8 cellular contexts compared by ENCODE assay signal in genomic region chr19:49127674-49128544, GRCh38. TPM values are rescaled to one million over a fixed set of nuclear protein-coding genes. Genes with fewer than 3 reads are reported as not detected.
DNase-seq lines count a peak whose midpoint lies in the region; ATAC-seq and TF ChIP-seq lines count a peak whose summit lies in the region.

No MANE protein-coding gene starts in this region.

- H3K4me3 ChIP-seq in thoracic aorta, result peak overlapping the region; percentile 60

- ATAC-seq in thoracic aorta (ENCODE audit: insufficient number of reproducible peaks, low FRiP score, low read depth), result peak; percentile 92

- no peaks in the 10 kb centered on the region for H3K36me3 ChIP-seq in thoracic aorta

- H3K27ac Mint-ChIP-seq in HFFc6 (peak overlapping the region; percentile 51; the same call in 1 of the 2 replicates), osteocyte (ENCODE audit: unreplicated experiment) (peak overlapping the region; percentile 77)

- H3K36me3 Mint-ChIP-seq in HFFc6 (ENCODE audit: low read depth) (no peaks in the 10 kb centered on the region), osteocyte (ENCODE audit: unreplicated experiment) (no peaks in the 10 kb centered on the region)

- H3K4me3 Mint-ChIP-seq in HFFc6 (peak overlapping the region; percentile 85), osteocyte (ENCODE audit: unreplicated experiment) (peak overlapping the region; percentile 81)

- DNase-seq in GM04504 (ENCODE audit: low read depth) (peak; percentile 94), HFFc6 (peak; percentile 94), NAMALWA (ENCODE audit: low spot score) (peak; percentile 97), SK-N-DZ (ENCODE audit: low spot score) (peak; percentile 91), glomerular visceral epithelial cell (ENCODE audit: extremely low spot score) (peak; percentile 99), osteocyte (ENCODE audit: extremely low spot score, unreplicated experiment) (peak; percentile 99), thoracic aorta (ENCODE audit: low spot score) (peak; percentile 83)
- DNase-seq in activated naive CD4-positive, alpha-beta T cell treated with anti-CD3 and anti-CD28 coated beads, Interleukin-2, amount 50 U/mL, for 16 hours, result peak; percentile 91

- H3K9me3 Mint-ChIP-seq in HFFc6, result no peaks in the 10 kb centered on the region
- no peaks in the 10 kb centered on the region for H3K9me3 Mint-ChIP-seq in osteocyte (ENCODE audit: unreplicated experiment)

- H3K27ac ChIP-seq in thoracic aorta, result peak overlapping the region in 1 of 2 donors; percentile 13

- H3K4me1 Mint-ChIP-seq in HFFc6 (ENCODE audit: low read depth) (peaks cover 10% of the 10 kb centered on the region), osteocyte (ENCODE audit: unreplicated experiment) (peaks cover 16% of the 10 kb centered on the region)

- TF ChIP-seq CTCF in HFFc6 (IDR thresholded peaks at IDR 0.05), result no peak; the same call in 1 of the 2 replicates
- peak; percentile 9 for TF ChIP-seq CTCF in osteocyte (IDR thresholded peaks at IDR 0.05)
- TF ChIP-seq CTCF in thoracic aorta (IDR thresholded peaks at IDR 0.05), result no peak

- H3K27me3 ChIP-seq in thoracic aorta (replicated peaks; ENCODE audit: insufficient read depth), result no peaks in the 10 kb centered on the region

- peaks cover 6 to 13% of the 10 kb centered on the region in 2 donors for H3K4me1 ChIP-seq in thoracic aorta (ENCODE audit: control insufficient read depth in 1 of 2, low read depth in 2 of 2)

- no peaks in the 10 kb centered on the region for H3K9me3 ChIP-seq in thoracic aorta

- peaks cover 10% of the 10 kb centered on the region for H3K27me3 Mint-ChIP-seq in HFFc6 (ENCODE audit: insufficient read depth)
- H3K27me3 Mint-ChIP-seq in osteocyte (ENCODE audit: unreplicated experiment), result no peaks in the 10 kb centered on the region

RNA-seq across cellular contexts. Expression of gene PPFIA3, which starts 8.6 kb away (rescaled TPM):
- total RNA-seq in HFFc6 (2021; fragmentation: NEBNext Ultra II Directional; extraction: Animal tissue kit (Norgen Biotek cat#: 25700)), result 1 to 10 TPM; 1.9 to 2.4 (median 2.3) TPM
- 11.7 and 18.3 TPM in 2 replicates for polyA plus RNA-seq in SK-N-DZ (2014; cell fraction: cytosol; rRNA removed)
- polyA plus RNA-seq in SK-N-DZ (2014; cell fraction: nucleus; rRNA removed), result 33.4 and 41.8 TPM in 2 replicates
- total RNA-seq in osteocyte (6.6 and 9.5 TPM in 2 replicates), thoracic aorta (1 to 10 TPM; 2.7 to 5.0 TPM)

RNA-seq across cellular contexts. Expression of gene C19orf73, which starts 9.0 kb away (rescaled TPM):
- total RNA-seq in HFFc6 (2021; fragmentation: NEBNext Ultra II Directional; extraction: Animal tissue kit (Norgen Biotek cat#: 25700)), result 1 to 10 TPM in 1 of 6 experiments, under 1 TPM in 5; 0.60 to 1.1 (median 0.71) TPM
- polyA plus RNA-seq in SK-N-DZ (2014; cell fraction: cytosol; rRNA removed), result 3.6 TPM in 1 of 2 replicates, not detected in the other
- polyA plus RNA-seq in SK-N-DZ (2014; cell fraction: nucleus; rRNA removed), result 4.2 and 6.2 TPM in 2 replicates
- total RNA-seq in osteocyte (1.8 and 3.4 TPM in 2 replicates), thoracic aorta (not detected)

RNA-seq across cellular contexts. Expression of gene LIN7B, which starts 13.7 kb away (rescaled TPM):
- 10 to 100 TPM in 4 of 6 experiments, 1 to 10 TPM in 2; 9.3 to 12.7 (median 10.2) TPM for total RNA-seq in HFFc6 (2021; fragmentation: NEBNext Ultra II Directional; extraction: Animal tissue kit (Norgen Biotek cat#: 25700))
- 4.9 and 13.9 TPM in 2 replicates for polyA plus RNA-seq in SK-N-DZ (2014; cell fraction: cytosol; rRNA removed)
- 31.3 and 32.6 TPM in 2 replicates for polyA plus RNA-seq in SK-N-DZ (2014; cell fraction: nucleus; rRNA removed)
- total RNA-seq in osteocyte (7.9 and 9.9 TPM in 2 replicates), thoracic aorta (10 to 100 TPM in 1 of 2 donors, not detected in 1; 19.8 TPM)

RNA-seq across cellular contexts. Expression of gene HRC, which starts 27.3 kb away (rescaled TPM):
- not detected for total RNA-seq in HFFc6 (2021; fragmentation: NEBNext Ultra II Directional; extraction: Animal tissue kit (Norgen Biotek cat#: 25700))
- 1.4 and 1.5 TPM in 2 replicates for polyA plus RNA-seq in SK-N-DZ (2014; cell fraction: cytosol; rRNA removed)
- polyA plus RNA-seq in SK-N-DZ (2014; cell fraction: nucleus; rRNA removed), result 0.85 and 1.2 TPM in 2 replicates
- total RNA-seq in osteocyte (not detected in 2 replicates), thoracic aorta (1 to 10 TPM; 2.2 to 6.5 TPM)

RNA-seq across cellular contexts. Expression of gene TRPM4, which starts 29.7 kb away (rescaled TPM):
- total RNA-seq in HFFc6 (2021; fragmentation: NEBNext Ultra II Directional; extraction: Animal tissue kit (Norgen Biotek cat#: 25700)), result 10 to 100 TPM; 25.5 to 32.5 (median 30.5) TPM
- polyA plus RNA-seq in SK-N-DZ (2014; cell fraction: cytosol; rRNA removed), result 0.16 and 0.82 TPM in 2 replicates
- 0.40 and 0.70 TPM in 2 replicates for polyA plus RNA-seq in SK-N-DZ (2014; cell fraction: nucleus; rRNA removed)
- total RNA-seq in osteocyte (28.5 and 28.7 TPM in 2 replicates), thoracic aorta (10 to 100 TPM; 48.3 to 65.9 TPM)
